Comparison of ENCODE assay signal across 9 cellular contexts in the genomic region with DNA sequence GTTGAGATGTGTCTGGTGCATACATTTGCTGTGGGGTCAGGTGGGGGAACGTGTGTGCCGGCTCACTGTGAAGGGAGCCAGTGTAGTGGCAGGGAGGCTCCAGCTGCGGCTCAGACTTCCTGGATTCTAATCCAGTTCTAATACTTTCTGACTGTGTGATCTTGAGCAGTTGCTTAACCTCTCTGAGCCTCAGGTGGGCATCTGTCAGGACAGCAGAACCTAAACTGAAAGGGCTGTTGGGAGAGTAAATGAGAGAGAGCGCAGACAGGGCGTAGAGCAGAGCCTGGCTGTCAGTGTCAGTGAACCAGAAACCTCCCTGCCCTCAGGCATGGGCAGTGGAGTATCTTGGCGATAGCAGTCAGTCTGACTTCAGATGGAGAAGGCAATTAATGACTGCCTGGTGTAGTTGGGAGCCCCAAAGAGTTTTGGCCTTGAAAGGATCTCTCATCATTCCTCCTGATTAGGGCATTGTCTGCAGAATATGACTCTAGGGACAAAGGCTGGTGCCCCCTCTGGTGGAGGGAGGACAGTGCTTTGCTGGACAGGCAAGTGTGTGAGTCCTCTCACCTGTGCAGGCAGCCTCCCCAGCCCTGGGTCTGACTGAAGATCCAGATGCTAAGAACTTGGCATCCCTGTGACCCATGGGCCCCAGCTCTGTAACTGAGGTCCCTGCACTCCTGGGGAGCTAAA. TPM values are rescaled to one million over a fixed set of nuclear protein-coding genes. Genes with fewer than 3 reads are reported as not detected.
DNase-seq lines count a peak whose midpoint lies in the region; ATAC-seq and TF ChIP-seq lines count a peak whose summit lies in the region.
"Had no signal": no experiment of that assay in that cellular context is flagged by ENCODE, and none has a peak within 500 bp of the region (broad histone marks: within the 10 kb centered on the region; RNA-seq: fewer than 3 reads in every experiment).

No MANE protein-coding gene starts in this region.

- H3K4me3 ChIP-seq in left ventricle myocardium inferior: no peak overlapping the region
- no peak overlapping the region for H3K4me3 ChIP-seq in hepatocyte
- no peak overlapping the region for H3K4me3 ChIP-seq in suprapubic skin

- H3K36me3 ChIP-seq in left ventricle myocardium inferior (no peaks in the 10 kb centered on the region), hepatocyte (replicated peaks; ENCODE audit: insufficient read depth, low read depth) (no peaks in the 10 kb centered on the region), suprapubic skin (no peaks in the 10 kb centered on the region)

- DNase-seq in left ventricle myocardium inferior (no peak), Right ventricle myocardium inferior (ENCODE audit: missing footprints) (no peak), SK-N-DZ (ENCODE audit: low spot score) (peak; percentile 65), hepatocyte (ENCODE audit: low spot score) (peak; percentile 8), DMS114 treated with DMSO at 0.1 percent for 48 hours (lab: John Stamatoyannopoulos, UW; ENCODE audit: unreplicated experiment) (no peak), NCI-H446 (lab: John Stamatoyannopoulos, UW) (no peak), suprapubic skin (ENCODE audit: low spot score in 2 of 2) (no peak)
- no peak for DNase-seq in activated effector memory CD4-positive, alpha-beta T cell treated with anti-CD3 and anti-CD28 coated beads, Interleukin-2, amount 50 U/mL, for 16 hours
- DNase-seq: activated naive CD8-positive, alpha-beta T cell treated with anti-CD3 and anti-CD28 coated beads, Interleukin-2, amount 10 ng/mL, durations not matched to agents 7 days and 5 days had no signal

- TF ChIP-seq EP300 in suprapubic skin (IDR thresholded peaks at IDR 0.05): no peak

- TF ChIP-seq CTCF in left ventricle myocardium inferior (IDR thresholded peaks at IDR 0.05; ENCODE audit: borderline replicate concordance) (peak; percentile 51), hepatocyte (IDR thresholded peaks at IDR 0.05; ENCODE audit: poor library complexity) (peak; percentile 42), suprapubic skin (IDR thresholded peaks at IDR 0.05) (no peak)

- TF ChIP-seq POLR2A in suprapubic skin (IDR thresholded peaks at IDR 0.05): no peak

- no peaks in the 10 kb centered on the region for H3K79me2 ChIP-seq in hepatocyte

- H3K9me2 ChIP-seq in hepatocyte (replicated peaks; ENCODE audit: insufficient read depth): no peaks in the 10 kb centered on the region

- intact Hi-C loops in left ventricle myocardium inferior (cut with micrococcal nuclease): no loop called here
- intact Hi-C loops in Right ventricle myocardium inferior (cut with DNase I): no loop called here

- no peak overlapping the region for H2AFZ ChIP-seq in hepatocyte

- H3K9me3 ChIP-seq in left ventricle myocardium inferior (replicated peaks) (no peaks in the 10 kb centered on the region), hepatocyte (ENCODE audit: low read depth) (no peaks in the 10 kb centered on the region), suprapubic skin (no peaks in the 10 kb centered on the region)

- no peak for ATAC-seq in Right ventricle myocardium inferior

- peaks cover 96% of the 10 kb centered on the region for H3K4me1 ChIP-seq in left ventricle myocardium inferior
- peaks cover 66% of the 10 kb centered on the region for H3K4me1 ChIP-seq in hepatocyte (ENCODE audit: insufficient read depth)
- H3K4me1 ChIP-seq in suprapubic skin: peaks cover 49% of the 10 kb centered on the region

- H3K4me2 ChIP-seq in hepatocyte: no peak overlapping the region

- H3K27ac ChIP-seq in left ventricle myocardium inferior (replicated peaks) (peak overlapping the region; percentile 93), hepatocyte (no peak overlapping the region), suprapubic skin (no peak overlapping the region)

- H4K20me1 ChIP-seq in hepatocyte (ENCODE audit: insufficient read depth, poor library complexity, severe bottlenecking): no peaks in the 10 kb centered on the region

- WGBS in hepatocyte (ENCODE audit: low lambda C conversion rate, missing lambda C conversion rate): 86% methylated on average over 6 of the region's 6 CpGs
- 71% methylated on average over 6 of the region's 6 CpGs for WGBS in suprapubic skin

- H3K27me3 ChIP-seq in left ventricle myocardium inferior (ENCODE audit: low read depth) (peaks cover 6% of the 10 kb centered on the region), hepatocyte (no peaks in the 10 kb centered on the region), suprapubic skin (peaks cover 6% of the 10 kb centered on the region)

RNA-seq across cellular contexts. Expression of a gene that starts 9.6 kb away (rescaled TPM):
- 5.2 TPM for total RNA-seq in left ventricle myocardium inferior
- 8.4 TPM for total RNA-seq in Right ventricle myocardium inferior
- polyA plus RNA-seq in SK-N-DZ (2014; cell fraction: cytosol; rRNA removed): 0.10 and 0.23 TPM in 2 replicates
- 0.39 TPM in 1 of 2 replicates, not detected in the other for polyA plus RNA-seq in SK-N-DZ (2014; cell fraction: nucleus; rRNA removed)
- not detected in 2 replicates for total RNA-seq in hepatocyte
- 0.10 and 0.56 TPM in 2 replicates for polyA plus RNA-seq in hepatocyte
- not detected for total RNA-seq in suprapubic skin
- total RNA-seq: activated naive CD8-positive, alpha-beta T cell treated with anti-CD3 and anti-CD28 coated beads, Interleukin-2, amount 10 ng/mL, durations not matched to agents 7 days and 5 days had no signal

RNA-seq across cellular contexts. Expression of a gene that starts 18.3 kb away (rescaled TPM):
- total RNA-seq in left ventricle myocardium inferior (12.9 TPM), Right ventricle myocardium inferior (23.3 TPM), hepatocyte (6.4 and 6.5 TPM in 2 replicates), suprapubic skin (1 to 10 TPM; 4.8 to 9.7 (median 6.7) TPM)
- not detected in 2 replicates for polyA plus RNA-seq in SK-N-DZ (2014; cell fraction: cytosol; rRNA removed)
- polyA plus RNA-seq in SK-N-DZ (2014; cell fraction: nucleus; rRNA removed): not detected in 2 replicates
- polyA plus RNA-seq in hepatocyte: 4.6 and 5.1 TPM in 2 replicates
- total RNA-seq: activated naive CD8-positive, alpha-beta T cell treated with anti-CD3 and anti-CD28 coated beads, Interleukin-2, amount 10 ng/mL, durations not matched to agents 7 days and 5 days had no signal

RNA-seq across cellular contexts. Expression of a gene that starts 28.9 kb away (rescaled TPM):
- total RNA-seq in left ventricle myocardium inferior (1.8 TPM), Right ventricle myocardium inferior (1.5 TPM), hepatocyte (0.96 and 1.8 TPM in 2 replicates), suprapubic skin (10 to 100 TPM in 1 of 4 donors, 1 to 10 TPM in 3; 2.3 to 21.4 (median 5.6) TPM)
- 0.58 and 0.83 TPM in 2 replicates for polyA plus RNA-seq in SK-N-DZ (2014; cell fraction: cytosol; rRNA removed)
- polyA plus RNA-seq in SK-N-DZ (2014; cell fraction: nucleus; rRNA removed): 7.6 and 9.6 TPM in 2 replicates
- polyA plus RNA-seq in hepatocyte: 2.5 and 3.0 TPM in 2 replicates

RNA-seq across cellular contexts. Expression of a gene that starts 40.9 kb away (rescaled TPM):
- total RNA-seq in left ventricle myocardium inferior (not detected), Right ventricle myocardium inferior (not detected), hepatocyte (6.5 and 8.8 TPM in 2 replicates), suprapubic skin (under 1 TPM in 1 of 4 donors, not detected in 3; 0.60 TPM)
- polyA plus RNA-seq in SK-N-DZ (2014; cell fraction: cytosol; rRNA removed): not detected in 2 replicates
- polyA plus RNA-seq in SK-N-DZ (2014; cell fraction: nucleus; rRNA removed): not detected in 2 replicates
- polyA plus RNA-seq in hepatocyte: 5.8 and 8.6 TPM in 2 replicates
- total RNA-seq: activated naive CD8-positive, alpha-beta T cell treated with anti-CD3 and anti-CD28 coated beads, Interleukin-2, amount 10 ng/mL, durations not matched to agents 7 days and 5 days had no signal

RNA-seq across cellular contexts. Expression of a gene that starts 47.5 kb away (rescaled TPM):
- total RNA-seq in left ventricle myocardium inferior: 14.5 TPM
- total RNA-seq in Right ventricle myocardium inferior: 17.9 TPM
- polyA plus RNA-seq in SK-N-DZ (2014; cell fraction: cytosol; rRNA removed): 27.4 and 28.9 TPM in 2 replicates
- polyA plus RNA-seq in SK-N-DZ (2014; cell fraction: nucleus; rRNA removed): 9.7 and 9.8 TPM in 2 replicates
- 15.2 and 18.7 TPM in 2 replicates for total RNA-seq in hepatocyte
- 13.6 and 17.5 TPM in 2 replicates for polyA plus RNA-seq in hepatocyte
- 10 to 100 TPM; 18.1 to 46.3 (median 22.0) TPM for total RNA-seq in suprapubic skin

Comparison
In these comparisons a context has a peak if more than half of its experiments do, and no peak if none do; other contexts are left out.
1. DNase-seq: peak in SK-N-DZ (single experiment) and hepatocyte (single experiment); none in left ventricle myocardium inferior (single experiment), Right ventricle myocardium inferior (single experiment), activated effector memory CD4-positive, alpha-beta T cell treated with anti-CD3 and anti-CD28 coated beads, Interleukin-2, amount 50 U/mL, for 16 hours (single experiment), DMS114 treated with DMSO at 0.1 percent for 48 hours (single experiment), NCI-H446 (0 of 2) and suprapubic skin (0 of 2).
2. CTCF ChIP-seq: peak in left ventricle myocardium inferior (single experiment) and hepatocyte (single experiment); none in suprapubic skin (0 of 2).